31 cellular contexts compared by ENCODE assay signal in genomic region chr1:29635073-29635335, GRCh38.
"Had no signal": no experiment of that assay in that cellular context is flagged by ENCODE, and none has a peak within 500 bp of the region (broad histone marks: within the 10 kb centered on the region; RNA-seq: fewer than 3 reads in every experiment).

No MANE protein-coding gene starts in this region.

- H3K4me1 Mint-ChIP-seq: naive thymus-derived CD4-positive, alpha-beta T cell; stimulated activated naive B cell treated with anti-CD40 and anti-IgM and Interleukin-4, amounts not matched to agents 10 μg/mL and 1 μg/mL and 100 μg/mL, for 72 hours had no signal

- H3K27me3 ChIP-seq: hepatocyte, neural progenitor cell, ovary, tibial nerve, vagina had no signal

- H3K9me3 ChIP-seq: heart right ventricle, left lung, lower lobe of right lung, mucosa of descending colon, neutrophil, ovary, prostate gland, tibial nerve, vagina had no signal

- H3K4me3 Mint-ChIP-seq: naive thymus-derived CD4-positive, alpha-beta T cell; nephron progenitor cell; stimulated activated naive B cell treated with anti-CD40 and anti-IgM and Interleukin-4, amounts not matched to agents 10 μg/mL and 1 μg/mL and 100 μg/mL, for 72 hours; stimulated activated naive CD8-positive, alpha-beta T cell treated with anti-CD3 and anti-CD28 coated beads, Interleukin-15, Interleukin-2, amounts not matched to agents 100 ng/mL and 50 ng/mL, for 24 hours; type B pancreatic cell had no signal

- H3K9ac ChIP-seq: neural progenitor cell had no signal

- ATAC-seq: heart right ventricle; left cardiac atrium; left lung; lower lobe of right lung; mucosa of descending colon; naive thymus-derived CD4-positive, alpha-beta T cell; right cardiac atrium; sciatic nerve; stimulated activated naive B cell treated with anti-CD40 and anti-IgM and Interleukin-4, amounts not matched to agents 10 μg/mL and 1 μg/mL and 100 μg/mL, for 72 hours had no signal

- H3K9me3 Mint-ChIP-seq: nephron progenitor cell; neural progenitor cell; stimulated activated naive CD8-positive, alpha-beta T cell treated with anti-CD3 and anti-CD28 coated beads, Interleukin-15, Interleukin-2, amounts not matched to agents 100 ng/mL and 50 ng/mL, for 24 hours; type B pancreatic cell had no signal

- H3K36me3 ChIP-seq: heart right ventricle, left lung, lower lobe of right lung, neural progenitor cell, neutrophil, ovary, prostate gland, tibial nerve, vagina had no signal

- DNase-seq: heart right ventricle; kidney glomerular epithelial cell; left cardiac atrium; left lung; lower lobe of right lung; mammary epithelial cell; mesendoderm; midbrain; mucosa of descending colon; naive thymus-derived CD4-positive, alpha-beta T cell; nephron progenitor cell; occipital lobe; ovary; retina; right cardiac atrium; stimulated activated CD4-positive, alpha-beta T cell treated with anti-CD3 and anti-CD28 coated beads, Interleukin-12 subunit alpha, Interleukin-12 subunit beta, amount 100 ng/mL, for 4 hours; stimulated activated CD4-positive, alpha-beta T cell treated with anti-CD3 and anti-CD28 coated beads, Interleukin-15, amount 100 ng/mL, for 24 hours; stimulated activated CD4-positive, alpha-beta T cell treated with anti-CD3 and anti-CD28 coated beads, Interleukin-2, amount 100 ng/mL, for 24 hours; stimulated activated CD4-positive, alpha-beta T cell treated with anti-CD3 and anti-CD28 coated beads, Interleukin-4, amount 100 ng/mL, for 1 hour; stimulated activated naive B cell treated with anti-CD40 and anti-IgM and Interleukin-4, amounts not matched to agents 10 μg/mL and 1 μg/mL and 100 μg/mL, for 72 hours; substantia nigra had no signal

- H3K36me3 Mint-ChIP-seq: naive thymus-derived CD4-positive, alpha-beta T cell; neural progenitor cell; stimulated activated naive B cell treated with anti-CD40 and anti-IgM and Interleukin-4, amounts not matched to agents 10 μg/mL and 1 μg/mL and 100 μg/mL, for 72 hours; type B pancreatic cell had no signal

- H3K27ac ChIP-seq: heart right ventricle, hepatocyte, left lung, lower lobe of right lung, neural progenitor cell, neutrophil, ovary, prostate gland, skin epidermis, tibial nerve, vagina had no signal

- H2AFZ ChIP-seq: hepatocyte, neural progenitor cell had no signal

- H3K79me2 ChIP-seq: hepatocyte had no signal

- H3K4me3 ChIP-seq: heart right ventricle, hepatocyte, left lung, lower lobe of right lung, mucosa of descending colon, neural progenitor cell, ovary, prostate gland, skin epidermis, tibial nerve, vagina had no signal

- H3K4me1 ChIP-seq: heart right ventricle, left lung, lower lobe of right lung, prostate gland, tibial nerve, vagina had no signal

- H3K27ac Mint-ChIP-seq: naive thymus-derived CD4-positive, alpha-beta T cell; nephron progenitor cell; stimulated activated naive B cell treated with anti-CD40 and anti-IgM and Interleukin-4, amounts not matched to agents 10 μg/mL and 1 μg/mL and 100 μg/mL, for 72 hours; stimulated activated naive CD8-positive, alpha-beta T cell treated with anti-CD3 and anti-CD28 coated beads, Interleukin-15, Interleukin-2, amounts not matched to agents 100 ng/mL and 50 ng/mL, for 24 hours; type B pancreatic cell had no signal

- H3K4me2 ChIP-seq: hepatocyte, neural progenitor cell had no signal
